Comparison of ENCODE assay signal across 2 cellular contexts in the genomic region with DNA sequence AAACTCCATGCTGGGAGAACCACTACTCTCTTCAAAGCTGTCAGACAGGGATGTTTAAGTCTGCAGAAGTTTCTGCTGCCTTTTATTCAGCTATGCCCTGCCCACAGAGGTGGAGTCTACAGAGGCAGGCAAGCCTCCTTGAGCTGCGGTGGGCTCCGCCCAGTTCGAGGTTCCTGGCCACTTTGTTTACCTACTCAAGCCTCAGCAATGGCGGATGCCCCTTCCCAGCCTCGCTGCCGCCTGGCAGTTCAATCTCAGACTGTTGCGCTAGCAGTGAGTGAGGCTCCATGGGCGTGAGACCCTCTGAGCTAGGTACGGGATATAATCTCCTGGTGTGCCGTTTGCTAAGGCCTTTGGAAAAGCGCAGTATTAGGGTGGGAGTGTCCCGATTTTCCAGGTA. TPM values are rescaled to one million over a fixed set of nuclear protein-coding genes. Genes with fewer than 3 reads are reported as not detected.
"Had no signal": no experiment of that assay in that cellular context is flagged by ENCODE, and none has a peak within 500 bp of the region (broad histone marks: within the 10 kb centered on the region; RNA-seq: fewer than 3 reads in every experiment).

No MANE protein-coding gene starts in this region.

RNA-seq across cellular contexts. Expression of a gene that starts 10.5 kb away (rescaled TPM):
- total RNA-seq: H4 had no signal

RNA-seq across cellular contexts. Expression of a gene that starts 50.4 kb away (rescaled TPM):
- polyA plus RNA-seq: GM23248 had no signal
